ENCODE assay signal across 17 cellular contexts in genomic region chr6:139657121-139657520, GRCh38.
"Had no signal": no experiment of that assay in that cellular context is flagged by ENCODE, and none has a peak within 500 bp of the region (broad histone marks: within the 10 kb centered on the region; RNA-seq: fewer than 3 reads in every experiment).

No MANE protein-coding gene starts in this region.

- DNase-seq: KBM-7, MV-4-11, NCI-H1048, NCI-H1105, NCI-H1417, NCI-H1436 treated with DMSO at 0.1 percent for 48 hours, NCI-H1694, NCI-H187 treated with DMSO at 0.1 percent for 48 hours, NCI-H2081, NCI-H2107, NCI-H2227 treated with DMSO at 0.1 percent for 48 hours, NCI-H510A, NCI-H524 treated with DMSO at 0.1 percent for 48 hours, NCI-H774, SHP77, SK-N-SH, SW 1271 had no signal
